Comparison of ENCODE assay signal across 8 cellular contexts in the genomic region with DNA sequence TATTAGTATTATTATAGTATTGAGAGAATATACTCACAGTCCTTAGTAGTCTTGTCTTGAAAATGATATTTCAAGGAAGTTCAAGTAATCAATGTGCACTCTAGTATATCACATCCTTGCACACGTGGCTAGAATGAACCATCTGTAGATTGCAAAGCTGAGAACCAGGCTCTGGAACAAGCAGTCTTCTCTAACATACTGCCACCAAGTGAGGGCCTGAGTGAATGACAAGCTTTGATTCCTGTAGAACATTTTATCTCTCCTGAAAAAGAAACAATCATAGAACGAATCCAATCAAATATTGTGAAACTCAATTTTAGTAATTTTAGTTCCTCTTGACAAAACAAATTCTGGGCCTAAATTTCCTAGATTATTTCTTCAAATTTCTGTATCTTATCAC. TPM values are rescaled to one million over a fixed set of nuclear protein-coding genes. Genes with fewer than 3 reads are reported as not detected.
DNase-seq lines count a peak whose midpoint lies in the region; ATAC-seq and TF ChIP-seq lines count a peak whose summit lies in the region.

No MANE protein-coding gene starts in this region.

- no peak overlapping the region for H3K27ac ChIP-seq in spleen

- peak; percentile 13 for DNase-seq in AG10803 (ENCODE audit: low read depth)
- DNase-seq in NCI-H748 (lab: John Stamatoyannopoulos, UW; ENCODE audit: unreplicated experiment): peak; percentile 26
- DNase-seq in fibroblast of the aortic adventitia (ENCODE audit: low read depth): peak; percentile 10
- DNase-seq in cerebellar cortex (ENCODE audit: low spot score): no peak
- no peak for DNase-seq in spleen
- DNase-seq in effector CD4-positive, alpha-beta T cell: no peak

- no peaks in the 10 kb centered on the region for H3K36me3 ChIP-seq in spleen

- H3K9me3 ChIP-seq in spleen: no peaks in the 10 kb centered on the region

- TF ChIP-seq CTCF in AG10803 (conservative IDR thresholded peaks at IDR 0.05; ENCODE audit: low read length) (peak; percentile 56), fibroblast of the aortic adventitia (IDR thresholded peaks at IDR 0.05; ENCODE audit: insufficient read depth, low read length) (peak; percentile 46), spleen (IDR thresholded peaks at IDR 0.05 in 8 of 11, conservative IDR thresholded peaks at IDR 0.05 in 3 of 11) (no peak)

- 40 to 44% (median 42%) methylated on average over 2 of the region's 2 CpGs for WGBS in spleen, 5 donors

- peaks cover 0 to 3% (median 0%) of the 10 kb centered on the region in 7 donors for H3K27me3 ChIP-seq in spleen (replicated peaks in 1 of 7)

- intact Hi-C loops in spleen (cut with DNase I; ENCODE audit: low total_unique reads): no loop called here

- ATAC-seq in GM19395 (IDR thresholded peaks at IDR 0.05; ENCODE audit: unreplicated experiment): peak; percentile 58
- no peak for ATAC-seq in HG03139 (IDR thresholded peaks at IDR 0.05; ENCODE audit: unreplicated experiment)

- no peak for TF ChIP-seq POLR2A in spleen (IDR thresholded peaks at IDR 0.05)

- no peaks in the 10 kb centered on the region for H3K4me1 ChIP-seq in spleen

- H3K4me3 ChIP-seq in AG10803 (ENCODE audit: low read length) (no peak overlapping the region), fibroblast of the aortic adventitia (ENCODE audit: low read depth, low read length) (no peak overlapping the region), spleen (no peak overlapping the region)

RNA-seq across cellular contexts. Expression of gene SULT1C3, which starts 55.3 kb away (rescaled TPM):
- total RNA-seq in fibroblast of the aortic adventitia (ENCODE audit: low replicate concordance) (not detected in 2 replicates), spleen (not detected)
- polyA plus RNA-seq in spleen: not detected

Comparison
In these comparisons a context has a peak if more than half of its experiments do, and no peak if none do; other contexts are left out.
1. DNase-seq: peak in AG10803 (single experiment), NCI-H748 (single experiment) and fibroblast of the aortic adventitia (single experiment); none in cerebellar cortex (single experiment), spleen (single experiment) and effector CD4-positive, alpha-beta T cell (single experiment).
2. CTCF ChIP-seq: peak in AG10803 (single experiment) and fibroblast of the aortic adventitia (single experiment); none in spleen (0 of 11).